In genomic region chr1:2146836-2147517, GRCh38 we compare ENCODE assay signal across 18 cellular contexts.
"Had no signal": no experiment of that assay in that cellular context is flagged by ENCODE, and none has a peak within 500 bp of the region (broad histone marks: within the 10 kb centered on the region; RNA-seq: fewer than 3 reads in every experiment).

No MANE protein-coding gene starts in this region.

- H3K4me1 Mint-ChIP-seq: nephron; stimulated activated naive B cell treated with anti-CD40 and anti-IgM and Interleukin-4, amounts not matched to agents 10 μg/mL and 1 μg/mL and 100 μg/mL, for 72 hours had no signal

- H3K27ac Mint-ChIP-seq: nephron; stimulated activated naive B cell treated with anti-CD40 and anti-IgM and Interleukin-4, amounts not matched to agents 10 μg/mL and 1 μg/mL and 100 μg/mL, for 72 hours; type B pancreatic cell had no signal

- ATAC-seq: left colon; left ventricle myocardium superior; sciatic nerve; stimulated activated naive B cell treated with anti-CD40 and anti-IgM and Interleukin-4, amounts not matched to agents 10 μg/mL and 1 μg/mL and 100 μg/mL, for 72 hours had no signal

- H3K9me3 Mint-ChIP-seq: nephron; stimulated activated naive B cell treated with anti-CD40 and anti-IgM and Interleukin-4, amounts not matched to agents 10 μg/mL and 1 μg/mL and 100 μg/mL, for 72 hours; type B pancreatic cell had no signal

- H3K9me3 ChIP-seq: colonic mucosa, esophagus squamous epithelium, spleen, thyroid gland had no signal

- H3K27me3 Mint-ChIP-seq: stimulated activated naive B cell treated with anti-CD40 and anti-IgM and Interleukin-4, amounts not matched to agents 10 μg/mL and 1 μg/mL and 100 μg/mL, for 72 hours; type B pancreatic cell had no signal

- H3K4me2 ChIP-seq: hepatocyte had no signal

- H3K27ac ChIP-seq: colonic mucosa, esophagus squamous epithelium, foreskin keratinocyte, hepatocyte, thyroid gland had no signal

- H3K4me3 ChIP-seq: colonic mucosa, esophagus squamous epithelium, hepatocyte, lung, thyroid gland had no signal

- H3K4me3 Mint-ChIP-seq: nephron; stimulated activated naive B cell treated with anti-CD40 and anti-IgM and Interleukin-4, amounts not matched to agents 10 μg/mL and 1 μg/mL and 100 μg/mL, for 72 hours; type B pancreatic cell had no signal

- H3K4me1 ChIP-seq: colonic mucosa, esophagus squamous epithelium, foreskin keratinocyte, thyroid gland had no signal

- H3K27me3 ChIP-seq: colonic mucosa, esophagus squamous epithelium, foreskin keratinocyte, hepatocyte, spleen, thyroid gland had no signal

- H2AFZ ChIP-seq: hepatocyte had no signal

- H3K36me3 ChIP-seq: colonic mucosa had no signal

- H3K36me3 Mint-ChIP-seq: type B pancreatic cell had no signal

- H3K79me2 ChIP-seq: hepatocyte had no signal

- DNase-seq: colonic mucosa; dermis blood vessel endothelial cell; esophagus squamous epithelium; foreskin keratinocyte; left colon; mesenchymal stem cell; midbrain; spleen; stimulated activated CD4-positive, alpha-beta T cell treated with anti-CD3 and anti-CD28 coated beads, Interleukin-15, amount 100 ng/mL, for 24 hours; stimulated activated CD4-positive, alpha-beta T cell treated with anti-CD3 and anti-CD28 coated beads, Interleukin-1b, Interleukin-23, amount 100 ng/mL, for 48 hours; stimulated activated naive B cell treated with anti-CD40 and anti-IgM and Interleukin-4, amounts not matched to agents 10 μg/mL and 1 μg/mL and 100 μg/mL, for 72 hours; thyroid gland had no signal
